In the genomic region with DNA sequence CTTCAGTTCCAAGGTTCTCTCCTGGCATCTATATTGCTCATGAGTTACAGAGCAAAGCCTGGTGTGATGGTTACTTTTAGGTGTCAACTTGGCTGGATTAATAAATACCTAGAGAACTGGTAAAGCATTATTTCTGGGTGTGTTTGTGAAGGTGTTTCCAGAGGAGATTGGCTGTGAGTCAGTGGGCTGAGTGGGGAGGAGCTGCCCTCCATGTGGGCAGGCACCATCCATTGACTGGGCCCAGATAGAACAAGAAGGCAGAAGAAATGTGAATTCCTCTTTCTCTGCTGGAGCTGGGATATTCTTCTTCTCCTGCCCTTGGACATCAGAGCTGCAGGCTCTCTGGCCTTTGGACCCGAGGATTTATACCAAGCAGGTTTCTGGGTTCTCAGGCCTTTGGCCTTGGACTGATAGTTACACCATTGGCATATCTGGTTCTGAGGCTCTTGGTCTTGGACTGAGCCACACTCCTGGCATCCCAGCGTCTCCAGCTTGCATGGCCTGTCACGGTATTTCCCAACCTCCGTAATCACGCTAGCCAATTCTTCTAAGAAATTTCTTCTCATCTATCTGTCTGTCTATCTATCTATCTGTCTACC, we compare ENCODE assay signal across 25 cellular contexts. TPM values are rescaled to one million over a fixed set of nuclear protein-coding genes. Genes with fewer than 3 reads are reported as not detected.
"Had no signal": no experiment of that assay in that cellular context is flagged by ENCODE, and none has a peak within 500 bp of the region (broad histone marks: within the 10 kb centered on the region; RNA-seq: fewer than 3 reads in every experiment).

No MANE protein-coding gene starts in this region.

- DNase-seq: activated CD4-positive, alpha-beta T cell treated with anti-CD3 and anti-CD28 coated beads for 1 hour; activated CD8-positive, alpha-beta memory T cell treated with anti-CD3 and anti-CD28 coated beads for 24 hours; activated CD8-positive, alpha-beta memory T cell treated with anti-CD3 and anti-CD28 coated beads, Interleukin-2, amount 50 U/mL, for 48 hours; activated effector memory CD4-positive, alpha-beta T cell treated with Interleukin-2 at 50 U/mL for 16 hours; activated naive CD4-positive, alpha-beta T cell treated with anti-CD3 and anti-CD28 coated beads, Interleukin-2, amount 10 ng/mL, durations not matched to agents 7 days and 5 days; activated naive CD8-positive, alpha-beta T cell treated with anti-CD3 and anti-CD28 coated beads, Interleukin-2, amount 50 U/mL, for 24 hours; activated T-cell treated with anti-CD3 and anti-CD28 coated beads, Interleukin-2, amount 50 U/mL, for 48 hours; anterior cingulate cortex; brain microvascular endothelial cell; cortex of kidney; effector CD4-positive, alpha-beta T cell; heart right ventricle; midbrain; naive thymus-derived CD4-positive, alpha-beta T cell; retina; stimulated activated CD4-positive, alpha-beta T cell treated with anti-CD3 and anti-CD28 coated beads, Interleukin-1b, Interleukin-23, amount 100 ng/mL, for 48 hours; stimulated activated naive CD4-positive, alpha-beta T cell treated with Interleukin-2 at 50 U/mL for 16 hours; T1000; thyroid gland had no signal

- H3K4me3 ChIP-seq: esophagus muscularis mucosa, gastroesophageal sphincter, heart right ventricle, lung, thyroid gland, vagina had no signal

- H3K36me3 ChIP-seq: brain microvascular endothelial cell, esophagus muscularis mucosa, gastroesophageal sphincter, heart right ventricle, neutrophil, thyroid gland, vagina had no signal

- ATAC-seq: activated naive CD8-positive, alpha-beta T cell treated with anti-CD3 and anti-CD28 coated beads, Interleukin-2, amount 50 U/mL, for 24 hours; gastroesophageal sphincter; heart right ventricle; naive thymus-derived CD4-positive, alpha-beta T cell had no signal

- H3K27me3 ChIP-seq: brain microvascular endothelial cell, esophagus muscularis mucosa, gastroesophageal sphincter, heart right ventricle, thyroid gland, vagina had no signal

- H3K27ac ChIP-seq: brain microvascular endothelial cell, esophagus muscularis mucosa, gastroesophageal sphincter, heart right ventricle, neutrophil, thyroid gland, vagina had no signal

- H3K9me3 ChIP-seq: neutrophil, thyroid gland, vagina had no signal

RNA-seq across cellular contexts. Expression of a gene that starts 44.5 kb away (rescaled TPM):
- total RNA-seq: naive thymus-derived CD4-positive, alpha-beta T cell; T-helper 1 cell treated with Interleukin-12 subunit alpha and Interleukin-12 subunit beta and Interleukin-4 antibody, amounts not matched to agents 30 ng/mL and 1 ng/mL, for 36 hours had no signal
- polyA plus RNA-seq: naive thymus-derived CD4-positive, alpha-beta T cell had no signal
